Comparison of ENCODE assay signal across 1 cellular context in the genomic region with DNA sequence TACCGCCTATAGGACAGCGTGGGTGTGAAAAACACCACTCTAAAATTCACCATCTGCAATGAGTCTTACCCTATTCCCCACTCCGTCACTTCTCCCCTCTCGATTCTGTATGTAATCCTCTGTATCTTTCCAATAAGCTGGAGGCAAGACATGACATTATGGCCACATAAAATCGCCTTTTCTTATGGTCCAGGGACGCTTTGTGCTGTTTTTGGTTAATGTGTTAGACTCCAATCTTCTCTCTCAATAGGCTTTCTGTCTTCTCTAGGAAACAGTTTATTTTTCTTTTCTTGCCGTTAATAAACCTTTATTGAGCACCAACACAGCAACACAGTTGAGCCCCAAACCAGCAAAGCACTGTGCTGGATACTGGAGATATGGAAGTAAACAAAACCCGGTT.
TF ChIP-seq lines count a peak whose summit lies in the region.

No MANE protein-coding gene starts in this region.

TF ChIP-seq in HCT116, 20 proteins besides CTCF, POLR2A, EP300 and RAD21 (continued from another document):
- TF ChIP-seq, protein P1, sequence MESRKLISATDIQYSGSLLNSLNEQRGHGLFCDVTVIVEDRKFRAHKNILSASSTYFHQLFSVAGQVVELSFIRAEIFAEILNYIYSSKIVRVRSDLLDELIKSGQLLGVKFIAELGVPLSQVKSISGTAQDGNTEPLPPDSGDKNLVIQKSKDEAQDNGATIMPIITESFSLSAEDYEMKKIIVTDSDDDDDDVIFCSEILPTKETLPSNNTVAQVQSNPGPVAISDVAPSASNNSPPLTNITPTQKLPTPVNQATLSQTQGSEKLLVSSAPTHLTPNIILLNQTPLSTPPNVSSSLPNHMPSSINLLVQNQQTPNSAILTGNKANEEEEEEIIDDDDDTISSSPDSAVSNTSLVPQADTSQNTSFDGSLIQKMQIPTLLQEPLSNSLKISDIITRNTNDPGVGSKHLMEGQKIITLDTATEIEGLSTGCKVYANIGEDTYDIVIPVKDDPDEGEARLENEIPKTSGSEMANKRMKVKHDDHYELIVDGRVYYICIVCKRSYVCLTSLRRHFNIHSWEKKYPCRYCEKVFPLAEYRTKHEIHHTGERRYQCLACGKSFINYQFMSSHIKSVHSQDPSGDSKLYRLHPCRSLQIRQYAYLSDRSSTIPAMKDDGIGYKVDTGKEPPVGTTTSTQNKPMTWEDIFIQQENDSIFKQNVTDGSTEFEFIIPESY (IDR thresholded peaks at IDR 0.05; ENCODE audit: extremely low read depth, insufficient replicate concordance, low read length), result no peak
- no peak for TF ChIP-seq EZH2phosphoT487 (IDR thresholded peaks at IDR 0.05; ENCODE audit: borderline replicate concordance)
- TF ChIP-seq, protein P2, sequence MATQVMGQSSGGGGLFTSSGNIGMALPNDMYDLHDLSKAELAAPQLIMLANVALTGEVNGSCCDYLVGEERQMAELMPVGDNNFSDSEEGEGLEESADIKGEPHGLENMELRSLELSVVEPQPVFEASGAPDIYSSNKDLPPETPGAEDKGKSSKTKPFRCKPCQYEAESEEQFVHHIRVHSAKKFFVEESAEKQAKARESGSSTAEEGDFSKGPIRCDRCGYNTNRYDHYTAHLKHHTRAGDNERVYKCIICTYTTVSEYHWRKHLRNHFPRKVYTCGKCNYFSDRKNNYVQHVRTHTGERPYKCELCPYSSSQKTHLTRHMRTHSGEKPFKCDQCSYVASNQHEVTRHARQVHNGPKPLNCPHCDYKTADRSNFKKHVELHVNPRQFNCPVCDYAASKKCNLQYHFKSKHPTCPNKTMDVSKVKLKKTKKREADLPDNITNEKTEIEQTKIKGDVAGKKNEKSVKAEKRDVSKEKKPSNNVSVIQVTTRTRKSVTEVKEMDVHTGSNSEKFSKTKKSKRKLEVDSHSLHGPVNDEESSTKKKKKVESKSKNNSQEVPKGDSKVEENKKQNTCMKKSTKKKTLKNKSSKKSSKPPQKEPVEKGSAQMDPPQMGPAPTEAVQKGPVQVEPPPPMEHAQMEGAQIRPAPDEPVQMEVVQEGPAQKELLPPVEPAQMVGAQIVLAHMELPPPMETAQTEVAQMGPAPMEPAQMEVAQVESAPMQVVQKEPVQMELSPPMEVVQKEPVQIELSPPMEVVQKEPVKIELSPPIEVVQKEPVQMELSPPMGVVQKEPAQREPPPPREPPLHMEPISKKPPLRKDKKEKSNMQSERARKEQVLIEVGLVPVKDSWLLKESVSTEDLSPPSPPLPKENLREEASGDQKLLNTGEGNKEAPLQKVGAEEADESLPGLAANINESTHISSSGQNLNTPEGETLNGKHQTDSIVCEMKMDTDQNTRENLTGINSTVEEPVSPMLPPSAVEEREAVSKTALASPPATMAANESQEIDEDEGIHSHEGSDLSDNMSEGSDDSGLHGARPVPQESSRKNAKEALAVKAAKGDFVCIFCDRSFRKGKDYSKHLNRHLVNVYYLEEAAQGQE (IDR thresholded peaks at IDR 0.05; ENCODE audit: low read depth), result no peak
- TF ChIP-seq EGR1 (IDR thresholded peaks at IDR 0.05; ENCODE audit: low read depth), result no peak
- no peak for TF ChIP-seq ZFX (IDR thresholded peaks at IDR 0.05)
- TF ChIP-seq TCF7L2 (IDR thresholded peaks at IDR 0.05; ENCODE audit: borderline replicate concordance, extremely low read depth, insufficient read depth, insufficient read length), result no peak
- no peak for TF ChIP-seq POLR2AphosphoS5 (IDR thresholded peaks at IDR 0.05; ENCODE audit: low read depth, low read length)
- TF ChIP-seq SP1 (IDR thresholded peaks at IDR 0.05; ENCODE audit: low read depth), result no peak
- no peak for TF ChIP-seq ZNF274 (IDR thresholded peaks at IDR 0.05; ENCODE audit: low read depth, low read length)
